12 cellular contexts compared by ENCODE assay signal in genomic region chr11:68463714-68464113, GRCh38. TPM values are rescaled to one million over a fixed set of nuclear protein-coding genes. Genes with fewer than 3 reads are reported as not detected.
DNase-seq lines count a peak whose midpoint lies in the region; ATAC-seq and TF ChIP-seq lines count a peak whose summit lies in the region.
"Had no signal": no experiment of that assay in that cellular context is flagged by ENCODE, and none has a peak within 500 bp of the region (broad histone marks: within the 10 kb centered on the region; RNA-seq: fewer than 3 reads in every experiment).

No MANE protein-coding gene starts in this region.

- no peak for TF ChIP-seq CTCF in lower leg skin (IDR thresholded peaks at IDR 0.05)

- H3K9me3 Mint-ChIP-seq in stimulated activated naive CD8-positive, alpha-beta T cell treated with anti-CD3 and anti-CD28 coated beads, Interleukin-15, Interleukin-2, amounts not matched to agents 100 ng/mL and 50 ng/mL, for 24 hours = no peaks in the 10 kb centered on the region
- no peaks in the 10 kb centered on the region for H3K9me3 Mint-ChIP-seq in activated naive CD8-positive, alpha-beta T cell (ENCODE audit: low read depth)
- no peaks in the 10 kb centered on the region for H3K9me3 Mint-ChIP-seq in naive thymus-derived CD8-positive, alpha-beta T cell

- peak overlapping the region; percentile 47 for H3K4me3 Mint-ChIP-seq in stimulated activated naive CD8-positive, alpha-beta T cell treated with anti-CD3 and anti-CD28 coated beads, Interleukin-15, Interleukin-2, amounts not matched to agents 100 ng/mL and 50 ng/mL, for 24 hours
- H3K4me3 Mint-ChIP-seq in activated naive CD8-positive, alpha-beta T cell = peak overlapping the region; percentile 89
- H3K4me3 Mint-ChIP-seq in naive thymus-derived CD8-positive, alpha-beta T cell = peak overlapping the region; percentile 70 to 90 (median 82)

- no peak for ATAC-seq in stimulated activated naive CD8-positive, alpha-beta T cell treated with anti-CD3 and anti-CD28 coated beads, Interleukin-15, Interleukin-2, amounts not matched to agents 100 U/mL and 50 U/mL, for 24 hours
- ATAC-seq in naive thymus-derived CD8-positive, alpha-beta T cell = no peak
- ATAC-seq in HG02623 (IDR thresholded peaks at IDR 0.05; ENCODE audit: unreplicated experiment) = no peak

- POLR2A ChIA-PET in naive thymus-derived CD8-positive, alpha-beta T cell (lab: Charles Lee) = interaction anchor here (0.7 kb wide), 1 partner anchor 46 kb away, joined by 6 read pairs; no protein-coding TSS in a partner anchor

- no peak for TF ChIP-seq POLR2A in lower leg skin (IDR thresholded peaks at IDR 0.05)

- H3K36me3 Mint-ChIP-seq in stimulated activated naive CD8-positive, alpha-beta T cell treated with anti-CD3 and anti-CD28 coated beads, Interleukin-15, Interleukin-2, amounts not matched to agents 100 ng/mL and 50 ng/mL, for 24 hours (ENCODE audit: low read depth) = peaks cover 11% of the 10 kb centered on the region
- peaks cover 5% of the 10 kb centered on the region for H3K36me3 Mint-ChIP-seq in activated naive CD8-positive, alpha-beta T cell
- H3K36me3 Mint-ChIP-seq in naive thymus-derived CD8-positive, alpha-beta T cell = peaks cover 0 to 29% (median 2%) of the 10 kb centered on the region in 3 donors

- H3K4me1 Mint-ChIP-seq in stimulated activated naive CD8-positive, alpha-beta T cell treated with anti-CD3 and anti-CD28 coated beads, Interleukin-15, Interleukin-2, amounts not matched to agents 100 ng/mL and 50 ng/mL, for 24 hours (ENCODE audit: low read depth) = peaks cover 69% of the 10 kb centered on the region
- H3K4me1 Mint-ChIP-seq in activated naive CD8-positive, alpha-beta T cell (ENCODE audit: low read depth) = peaks cover 62% of the 10 kb centered on the region
- peaks cover 37 to 77% (median 67%) of the 10 kb centered on the region in 4 donors for H3K4me1 Mint-ChIP-seq in naive thymus-derived CD8-positive, alpha-beta T cell

- DNase-seq in stimulated activated naive CD8-positive, alpha-beta T cell treated with anti-CD3 and anti-CD28 coated beads, Interleukin-15, Interleukin-2, amounts not matched to agents 100 U/mL and 50 U/mL, for 24 hours = no peak
- DNase-seq in naive thymus-derived CD8-positive, alpha-beta T cell = no peak
- DNase-seq in NCI-H1930 (lab: John Stamatoyannopoulos, UW) (no peak), NCI-H1092 treated with DMSO at 0.1 percent for 48 hours (lab: John Stamatoyannopoulos, UW) (no peak), lower leg skin (ENCODE audit: low spot score in 2 of 2) (no peak)
- DNase-seq: erythroblast, NCI-H446, RPMI8226, stomach had no signal

- H3K27ac Mint-ChIP-seq in stimulated activated naive CD8-positive, alpha-beta T cell treated with anti-CD3 and anti-CD28 coated beads, Interleukin-15, Interleukin-2, amounts not matched to agents 100 ng/mL and 50 ng/mL, for 24 hours = peak overlapping the region; percentile 21
- H3K27ac Mint-ChIP-seq in activated naive CD8-positive, alpha-beta T cell = peak overlapping the region; percentile 61
- H3K27ac Mint-ChIP-seq in naive thymus-derived CD8-positive, alpha-beta T cell = peak overlapping the region; percentile 24 to 76 (median 62)

- intact Hi-C loops in lower leg skin (cut with DNase I; ENCODE audit: low total_unique reads) = no loop called here

- WGBS in lower leg skin, 2 donors = 63 to 93% methylated on average over 1 of the region's 1 CpG

- no peaks in the 10 kb centered on the region for H3K27me3 Mint-ChIP-seq in stimulated activated naive CD8-positive, alpha-beta T cell treated with anti-CD3 and anti-CD28 coated beads, Interleukin-15, Interleukin-2, amounts not matched to agents 100 ng/mL and 50 ng/mL, for 24 hours
- H3K27me3 Mint-ChIP-seq in activated naive CD8-positive, alpha-beta T cell = no peaks in the 10 kb centered on the region
- H3K27me3 Mint-ChIP-seq in naive thymus-derived CD8-positive, alpha-beta T cell = no peaks in the 10 kb centered on the region

- H3K4me3 ChIP-seq in lower leg skin (ENCODE audit: low read depth, poor library complexity, severe bottlenecking) = no peak overlapping the region

RNA-seq across cellular contexts. Expression of gene PPP6R3, which starts 3.2 kb away (rescaled TPM):
- total RNA-seq in naive thymus-derived CD8-positive, alpha-beta T cell = 100 to 1,000 TPM; 154 to 169 TPM
- polyA plus RNA-seq in naive thymus-derived CD8-positive, alpha-beta T cell = 10 to 100 TPM; 44.0 to 46.6 (median 45.1) TPM
- 100 to 1,000 TPM in 1 of 4 donors, 10 to 100 TPM in 3; 74.2 to 119 (median 88.6) TPM for total RNA-seq in lower leg skin
